In the genomic region with DNA sequence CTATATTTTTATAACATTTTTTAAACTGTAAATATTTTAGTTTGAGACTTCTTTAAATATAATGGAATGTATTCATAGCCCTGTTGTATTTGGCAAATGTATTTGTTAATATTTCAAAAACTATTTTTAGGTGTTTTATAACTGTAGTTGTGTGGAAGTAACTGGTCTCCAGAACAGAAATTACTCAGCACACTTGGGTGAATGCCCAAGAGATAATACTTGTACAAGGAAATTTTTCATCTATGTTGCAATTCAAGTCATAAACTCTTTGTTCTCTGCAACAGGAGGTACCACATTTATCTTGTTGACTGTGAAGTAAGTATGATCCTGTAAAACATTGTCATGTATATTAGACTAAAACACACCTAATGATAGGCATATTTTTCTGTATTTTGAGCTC, we compare ENCODE assay signal across 20 cellular contexts.
DNase-seq lines count a peak whose midpoint lies in the region; ATAC-seq, FAIRE-seq and TF ChIP-seq lines count a peak whose summit lies in the region.
"Had no signal": no experiment of that assay in that cellular context is flagged by ENCODE, and none has a peak within 500 bp of the region (broad histone marks: within the 10 kb centered on the region; RNA-seq: fewer than 3 reads in every experiment).

No MANE protein-coding gene starts in this region.

- in situ Hi-C loops in astrocyte of the cerebellum (cut with HindIII; ENCODE audit: low sequenced_read_pairs): no loop called here

- no peak for TF ChIP-seq EP300 in stomach (IDR thresholded peaks at IDR 0.05)

- intact Hi-C loops in stomach (cut with DNase I; ENCODE audit: low total_unique reads): no loop called here

- H3K27me3 ChIP-seq in stomach: no peaks in the 10 kb centered on the region
- H3K27me3 ChIP-seq: foreskin keratinocyte, sigmoid colon, SJSA1 had no signal

- TF ChIP-seq CTCF in astrocyte of the cerebellum (IDR thresholded peaks at IDR 0.05; ENCODE audit: low read depth, low read length, missing control alignments) (no peak), stomach (IDR thresholded peaks at IDR 0.05) (no peak)

- H3K9me3 ChIP-seq in stomach: peaks cover 0 to 3% (median 0%) of the 10 kb centered on the region in 4 donors
- H3K9me3 ChIP-seq: sigmoid colon, SJSA1 had no signal

- H3K27ac ChIP-seq in stomach: no peak overlapping the region
- H3K27ac ChIP-seq: foreskin keratinocyte, GM23248, SJSA1 had no signal

- DNase-seq in LoVo (ENCODE audit: low spot score) (peak; percentile 44), astrocyte of the cerebellum (ENCODE audit: low read depth) (peak; percentile 45), frontal cortex (ENCODE audit: low spot score in 2 of 2) (no peak), stomach (peak; percentile 65), glomerular visceral epithelial cell (ENCODE audit: extremely low spot score) (no peak), NCI-H774 (lab: John Stamatoyannopoulos, UW) (no peak)
- DNase-seq: activated CD8-positive, alpha-beta memory T cell treated with anti-CD3 and anti-CD28 coated beads for 24 hours; central memory CD4-positive, alpha-beta T cell; GM23248; NCI-H2029; NCI-H526; occipital lobe; sigmoid colon; stimulated activated CD4-positive, alpha-beta T cell treated with anti-CD3 and anti-CD28 coated beads, Interleukin-1b, Interleukin-23, amount 100 ng/mL, for 48 hours; stimulated activated naive CD8-positive, alpha-beta T cell treated with anti-CD3 and anti-CD28 coated beads, Interleukin-15, amount 100 ng/mL, for 72 hours; T-helper 2 cell had no signal

- FAIRE-seq in frontal cortex (lab: Jason Lieb, UNC): peak; percentile 64

- H3K4me3 ChIP-seq in astrocyte of the cerebellum (ENCODE audit: low read depth, low read length): no peak overlapping the region
- H3K4me3 ChIP-seq in stomach: no peak overlapping the region
- H3K4me3 ChIP-seq: GM23248, sigmoid colon, SJSA1 had no signal

- TF ChIP-seq POLR2A in stomach (IDR thresholded peaks at IDR 0.05): no peak

- no peaks in the 10 kb centered on the region for H3K36me3 ChIP-seq in stomach
- H3K36me3 ChIP-seq: sigmoid colon, SJSA1 had no signal

- peaks cover 0 to 5% (median 0%) of the 10 kb centered on the region in 4 donors for H3K4me1 ChIP-seq in stomach
- H3K4me1 ChIP-seq: foreskin keratinocyte, SJSA1 had no signal

- ATAC-seq in HG02973 (IDR thresholded peaks at IDR 0.05; ENCODE audit: unreplicated experiment): no peak
- ATAC-seq: activated naive CD4-positive, alpha-beta T cell treated with anti-CD3 and anti-CD28 coated beads, Interleukin-2, amount 50 U/mL, for 72 hours; foreskin keratinocyte; stimulated activated naive CD8-positive, alpha-beta T cell treated with anti-CD3 and anti-CD28 coated beads, Interleukin-15, amount 100 ng/mL, for 72 hours had no signal

Comparison
In these comparisons a context has a peak if more than half of its experiments do, and no peak if none do; other contexts are left out.
1. DNase-seq: peak in LoVo (single experiment), astrocyte of the cerebellum (single experiment) and stomach (single experiment); none in frontal cortex (0 of 2), glomerular visceral epithelial cell (single experiment) and NCI-H774 (single experiment).